In the genomic region with DNA sequence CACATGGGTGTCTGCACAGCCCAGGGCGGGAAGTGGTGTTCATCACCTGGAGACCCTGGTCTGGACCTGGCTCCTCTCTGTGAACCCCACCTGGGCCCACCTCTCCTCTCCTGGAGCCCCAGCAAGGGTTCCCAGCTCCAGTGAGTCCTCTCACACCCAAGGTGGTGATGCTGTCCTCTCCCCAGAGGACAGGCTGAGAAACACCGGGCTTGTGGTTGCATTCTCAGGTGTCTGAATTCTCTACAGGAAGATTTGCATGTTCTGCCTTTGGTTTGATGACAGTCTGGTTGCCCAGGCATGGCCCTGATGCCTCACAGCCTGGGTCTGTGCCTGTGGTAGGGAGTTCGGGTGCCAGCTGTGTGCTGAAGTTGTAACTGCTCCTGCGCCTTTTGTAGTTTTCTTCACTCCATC, we compare ENCODE assay signal across 15 cellular contexts. TPM values are rescaled to one million over a fixed set of nuclear protein-coding genes. Genes with fewer than 3 reads are reported as not detected.
A peak's percentile ranks its signal among the peaks of the same experiment; 100 is the strongest.
DNase-seq lines count a peak whose midpoint lies in the region; ATAC-seq, FAIRE-seq and TF ChIP-seq lines count a peak whose summit lies in the region.
"Had no signal": no experiment of that assay in that cellular context is flagged by ENCODE, and none has a peak within 500 bp of the region (broad histone marks: within the 10 kb centered on the region; RNA-seq: fewer than 3 reads in every experiment).

No MANE protein-coding gene starts in this region.

- TF ChIP-seq CTCF in astrocyte (IDR thresholded peaks at IDR 0.05; ENCODE audit: insufficient read depth, low read depth, low read length) (no peak), neutrophil (IDR thresholded peaks at IDR 0.05) (no peak)

- DNase-seq in activated CD4-positive, alpha-beta memory T cell treated with anti-CD3 and anti-CD28 coated beads, Interleukin-2, amount 10 ng/mL, durations not matched to agents 7 days and 5 days = no peak
- DNase-seq in activated CD4-positive, alpha-beta memory T cell treated with anti-CD3 and anti-CD28 coated beads for 36 hours = no peak
- DNase-seq in H7 (peak; percentile 37), astrocyte (ENCODE audit: low read depth) (no peak), SIG-M5 (lab: John Stamatoyannopoulos, UW) (no peak)
- DNase-seq in activated CD4-positive, alpha-beta T cell treated with anti-CD3 and anti-CD28 coated beads, Interleukin-2, amount 10 ng/mL, durations not matched to agents 24 days and 14 days = no peak
- DNase-seq: islet precursor cell, Kasumi-1, NCI-H1930 had no signal

- no peaks in the 10 kb centered on the region for H3K9me3 Mint-ChIP-seq in activated CD4-positive, alpha-beta memory T cell treated with anti-CD3 and anti-CD28 coated beads, Interleukin-2, amount 10 ng/mL, durations not matched to agents 7 days and 5 days
- H3K9me3 Mint-ChIP-seq in activated CD4-positive, alpha-beta memory T cell treated with anti-CD3 and anti-CD28 coated beads for 36 hours = no peaks in the 10 kb centered on the region
- H3K9me3 Mint-ChIP-seq in astrocyte (ENCODE audit: unreplicated experiment) = no peaks in the 10 kb centered on the region
- no peaks in the 10 kb centered on the region for H3K9me3 Mint-ChIP-seq in activated CD4-positive, alpha-beta T cell treated with anti-CD3 and anti-CD28 coated beads, Interleukin-2, amount 10 ng/mL, durations not matched to agents 24 days and 14 days

- FAIRE-seq in astrocyte (lab: Jason Lieb, UNC) = no peak
- FAIRE-seq: A204.1, frontal cortex had no signal

- no peaks in the 10 kb centered on the region for H3K9me3 ChIP-seq in astrocyte (ENCODE audit: insufficient read depth, low read depth, low read length)
- no peaks in the 10 kb centered on the region for H3K9me3 ChIP-seq in neutrophil
- H3K9me3 ChIP-seq: body of pancreas had no signal

- H3K36me3 ChIP-seq in H7 (replicated peaks; ENCODE audit: control insufficient read depth, insufficient read depth, low read length) (peaks cover 2% of the 10 kb centered on the region), astrocyte (ENCODE audit: insufficient read depth, low read length) (no peaks in the 10 kb centered on the region), neutrophil (peaks cover 39% of the 10 kb centered on the region)

- intact Hi-C loops in activated CD4-positive, alpha-beta memory T cell treated with anti-CD3 and anti-CD28 coated beads for 36 hours (cut with micrococcal nuclease) = no loop called here
- intact Hi-C loops in activated CD4-positive, alpha-beta T cell treated with anti-CD3 and anti-CD28 coated beads, Interleukin-2, amount 10 ng/mL, durations not matched to agents 24 days and 14 days (cut with micrococcal nuclease) = no loop called here

- H3K4me3 ChIP-seq in H7 (ENCODE audit: insufficient read depth, low read depth, low read length) (no peak overlapping the region), astrocyte (ENCODE audit: insufficient read depth, low read depth, low read length) (no peak overlapping the region), neutrophil (ENCODE audit: low read depth in 1 of 2, low read length in 1 of 2) (no peak overlapping the region)
- H3K4me3 ChIP-seq: body of pancreas, SK-N-MC had no signal

- CTCF ChIA-PET in activated CD4-positive, alpha-beta memory T cell treated with anti-CD3 and anti-CD28 coated beads, Interleukin-2, amount 10 ng/mL, durations not matched to agents 7 days and 5 days (lab: Charles Lee) = no interaction called here
- CTCF ChIA-PET in activated CD4-positive, alpha-beta memory T cell treated with anti-CD3 and anti-CD28 coated beads for 36 hours (lab: Charles Lee) = no interaction called here

- H3K79me2 ChIP-seq in astrocyte (ENCODE audit: insufficient read depth, low read length) = peaks cover 82% of the 10 kb centered on the region

- POLR2A ChIA-PET in activated CD4-positive, alpha-beta memory T cell treated with anti-CD3 and anti-CD28 coated beads, Interleukin-2, amount 10 ng/mL, durations not matched to agents 7 days and 5 days (lab: Charles Lee) = no interaction called here
- POLR2A ChIA-PET in activated CD4-positive, alpha-beta memory T cell treated with anti-CD3 and anti-CD28 coated beads for 36 hours (lab: Charles Lee) = no interaction called here

- peaks cover 30% of the 10 kb centered on the region for H3K36me3 Mint-ChIP-seq in activated CD4-positive, alpha-beta memory T cell treated with anti-CD3 and anti-CD28 coated beads, Interleukin-2, amount 10 ng/mL, durations not matched to agents 7 days and 5 days (ENCODE audit: low read depth)
- peaks cover 5% of the 10 kb centered on the region for H3K36me3 Mint-ChIP-seq in activated CD4-positive, alpha-beta memory T cell treated with anti-CD3 and anti-CD28 coated beads for 36 hours
- peaks cover 3% of the 10 kb centered on the region for H3K36me3 Mint-ChIP-seq in astrocyte (ENCODE audit: low read depth, unreplicated experiment)
- peaks cover 26% of the 10 kb centered on the region for H3K36me3 Mint-ChIP-seq in activated CD4-positive, alpha-beta T cell treated with anti-CD3 and anti-CD28 coated beads, Interleukin-2, amount 10 ng/mL, durations not matched to agents 24 days and 14 days (ENCODE audit: low read depth)

- H2AFZ ChIP-seq in astrocyte (ENCODE audit: low read depth, low read length) = no peak overlapping the region

- H3K4me1 ChIP-seq in astrocyte (ENCODE audit: insufficient read depth, low read length) (peaks cover 27% of the 10 kb centered on the region), neutrophil (ENCODE audit: control insufficient read depth in 1 of 2, insufficient read depth in 1 of 2, low read depth in 1 of 2, low read length in 1 of 2) (peaks cover 69 to 72% of the 10 kb centered on the region in 2 experiments)

- H4K20me1 ChIP-seq in astrocyte (ENCODE audit: insufficient read depth, low read length) = peaks cover 70% of the 10 kb centered on the region

- peaks cover 52% of the 10 kb centered on the region for H3K4me1 Mint-ChIP-seq in activated CD4-positive, alpha-beta memory T cell treated with anti-CD3 and anti-CD28 coated beads, Interleukin-2, amount 10 ng/mL, durations not matched to agents 7 days and 5 days
- peaks cover 48% of the 10 kb centered on the region for H3K4me1 Mint-ChIP-seq in activated CD4-positive, alpha-beta memory T cell treated with anti-CD3 and anti-CD28 coated beads for 36 hours (ENCODE audit: low read depth)
- H3K4me1 Mint-ChIP-seq in astrocyte (ENCODE audit: low read depth, unreplicated experiment) = peaks cover 40% of the 10 kb centered on the region
- H3K4me1 Mint-ChIP-seq in activated CD4-positive, alpha-beta T cell treated with anti-CD3 and anti-CD28 coated beads, Interleukin-2, amount 10 ng/mL, durations not matched to agents 24 days and 14 days = peaks cover 31% of the 10 kb centered on the region

- H3K9ac ChIP-seq in astrocyte (ENCODE audit: low read length) = peak overlapping the region; percentile 18

- no peaks in the 10 kb centered on the region for H3K27me3 Mint-ChIP-seq in activated CD4-positive, alpha-beta memory T cell treated with anti-CD3 and anti-CD28 coated beads, Interleukin-2, amount 10 ng/mL, durations not matched to agents 7 days and 5 days
- H3K27me3 Mint-ChIP-seq in activated CD4-positive, alpha-beta memory T cell treated with anti-CD3 and anti-CD28 coated beads for 36 hours = no peaks in the 10 kb centered on the region
- no peaks in the 10 kb centered on the region for H3K27me3 Mint-ChIP-seq in astrocyte (ENCODE audit: low read depth, unreplicated experiment)
- H3K27me3 Mint-ChIP-seq in activated CD4-positive, alpha-beta T cell treated with anti-CD3 and anti-CD28 coated beads, Interleukin-2, amount 10 ng/mL, durations not matched to agents 24 days and 14 days = no peaks in the 10 kb centered on the region

- peak overlapping the region; percentile 18 for H3K27ac Mint-ChIP-seq in activated CD4-positive, alpha-beta memory T cell treated with anti-CD3 and anti-CD28 coated beads, Interleukin-2, amount 10 ng/mL, durations not matched to agents 7 days and 5 days
- no peak overlapping the region for H3K27ac Mint-ChIP-seq in activated CD4-positive, alpha-beta memory T cell treated with anti-CD3 and anti-CD28 coated beads for 36 hours
- peak overlapping the region; percentile 86 for H3K27ac Mint-ChIP-seq in astrocyte (ENCODE audit: unreplicated experiment)
- H3K27ac Mint-ChIP-seq in activated CD4-positive, alpha-beta T cell treated with anti-CD3 and anti-CD28 coated beads, Interleukin-2, amount 10 ng/mL, durations not matched to agents 24 days and 14 days = no peak overlapping the region

- no peak for ATAC-seq in GM19397 (IDR thresholded peaks at IDR 0.05; ENCODE audit: unreplicated experiment)
- ATAC-seq: body of pancreas had no signal

- no peak overlapping the region for H3K4me2 ChIP-seq in astrocyte (ENCODE audit: low read length)

- H3K4me3 Mint-ChIP-seq in activated CD4-positive, alpha-beta memory T cell treated with anti-CD3 and anti-CD28 coated beads, Interleukin-2, amount 10 ng/mL, durations not matched to agents 7 days and 5 days = no peak overlapping the region
- no peak overlapping the region for H3K4me3 Mint-ChIP-seq in activated CD4-positive, alpha-beta memory T cell treated with anti-CD3 and anti-CD28 coated beads for 36 hours
- H3K4me3 Mint-ChIP-seq in astrocyte (ENCODE audit: unreplicated experiment) = no peak overlapping the region
- no peak overlapping the region for H3K4me3 Mint-ChIP-seq in activated CD4-positive, alpha-beta T cell treated with anti-CD3 and anti-CD28 coated beads, Interleukin-2, amount 10 ng/mL, durations not matched to agents 24 days and 14 days

- peak overlapping the region; percentile 31 for H3K27ac ChIP-seq in astrocyte (ENCODE audit: low read depth, low read length)
- H3K27ac ChIP-seq in neutrophil = peak overlapping the region; percentile 93
- H3K27ac ChIP-seq: SK-N-MC had no signal

- H3K27me3 ChIP-seq in H7 (ENCODE audit: control insufficient read depth, insufficient read depth, low read length) (no peaks in the 10 kb centered on the region), astrocyte (ENCODE audit: insufficient read depth, low read length) (no peaks in the 10 kb centered on the region), neutrophil (no peaks in the 10 kb centered on the region)
- H3K27me3 ChIP-seq: body of pancreas had no signal

RNA-seq across cellular contexts. Expression of a gene that starts 3.8 kb away (rescaled TPM):
- 10 to 100 TPM; 61.6 to 64.1 TPM for total RNA-seq in activated CD4-positive, alpha-beta memory T cell treated with anti-CD3 and anti-CD28 coated beads, Interleukin-2, amount 10 ng/mL, durations not matched to agents 7 days and 5 days
- 10 to 100 TPM; 47.3 to 50.3 TPM for total RNA-seq in activated CD4-positive, alpha-beta memory T cell treated with anti-CD3 and anti-CD28 coated beads for 36 hours
- 65.4 and 80.6 TPM in 2 replicates for total RNA-seq in H7 (2014; rRNA removed; shearing (Covaris generic))
- total RNA-seq in astrocyte = 73.3 and 79.3 TPM in 2 replicates
- total RNA-seq in activated CD4-positive, alpha-beta T cell treated with anti-CD3 and anti-CD28 coated beads, Interleukin-2, amount 10 ng/mL, durations not matched to agents 24 days and 14 days = 61.3 and 62.6 TPM in 2 replicates

RNA-seq across cellular contexts. Expression of a gene that starts 44.6 kb away (rescaled TPM):
- total RNA-seq in activated CD4-positive, alpha-beta memory T cell treated with anti-CD3 and anti-CD28 coated beads, Interleukin-2, amount 10 ng/mL, durations not matched to agents 7 days and 5 days = 100 to 1,000 TPM; 209 to 221 TPM
- total RNA-seq in activated CD4-positive, alpha-beta memory T cell treated with anti-CD3 and anti-CD28 coated beads for 36 hours = 100 to 1,000 TPM; 154 to 162 TPM
- total RNA-seq in H7 (2014; rRNA removed; shearing (Covaris generic)) = 267 and 360 TPM in 2 replicates
- total RNA-seq in astrocyte = 115 and 136 TPM in 2 replicates
- 190 and 200 TPM in 2 replicates for total RNA-seq in activated CD4-positive, alpha-beta T cell treated with anti-CD3 and anti-CD28 coated beads, Interleukin-2, amount 10 ng/mL, durations not matched to agents 24 days and 14 days

RNA-seq across cellular contexts. Expression of a gene that starts 53.5 kb away (rescaled TPM):
- total RNA-seq in activated CD4-positive, alpha-beta memory T cell treated with anti-CD3 and anti-CD28 coated beads, Interleukin-2, amount 10 ng/mL, durations not matched to agents 7 days and 5 days = 10 to 100 TPM; 22.2 to 22.3 TPM
- 10 to 100 TPM; 20.2 to 21.5 TPM for total RNA-seq in activated CD4-positive, alpha-beta memory T cell treated with anti-CD3 and anti-CD28 coated beads for 36 hours
- 12.6 and 16.1 TPM in 2 replicates for total RNA-seq in H7 (2014; rRNA removed; shearing (Covaris generic))
- total RNA-seq in astrocyte = 14.2 and 14.8 TPM in 2 replicates
- total RNA-seq in activated CD4-positive, alpha-beta T cell treated with anti-CD3 and anti-CD28 coated beads, Interleukin-2, amount 10 ng/mL, durations not matched to agents 24 days and 14 days = 28.3 and 28.4 TPM in 2 replicates

Comparison
In these comparisons a context has a peak if more than half of its experiments do, and no peak if none do; other contexts are left out.
1. H3K27ac Mint-ChIP-seq: peak in activated CD4-positive, alpha-beta memory T cell treated with anti-CD3 and anti-CD28 coated beads, Interleukin-2, amount 10 ng/mL, durations not matched to agents 7 days and 5 days (single experiment) and astrocyte (single experiment); none in activated CD4-positive, alpha-beta memory T cell treated with anti-CD3 and anti-CD28 coated beads for 36 hours (single experiment) and activated CD4-positive, alpha-beta T cell treated with anti-CD3 and anti-CD28 coated beads, Interleukin-2, amount 10 ng/mL, durations not matched to agents 24 days and 14 days (single experiment).